ENCODE assay signal across 8 cellular contexts in the genomic region with DNA sequence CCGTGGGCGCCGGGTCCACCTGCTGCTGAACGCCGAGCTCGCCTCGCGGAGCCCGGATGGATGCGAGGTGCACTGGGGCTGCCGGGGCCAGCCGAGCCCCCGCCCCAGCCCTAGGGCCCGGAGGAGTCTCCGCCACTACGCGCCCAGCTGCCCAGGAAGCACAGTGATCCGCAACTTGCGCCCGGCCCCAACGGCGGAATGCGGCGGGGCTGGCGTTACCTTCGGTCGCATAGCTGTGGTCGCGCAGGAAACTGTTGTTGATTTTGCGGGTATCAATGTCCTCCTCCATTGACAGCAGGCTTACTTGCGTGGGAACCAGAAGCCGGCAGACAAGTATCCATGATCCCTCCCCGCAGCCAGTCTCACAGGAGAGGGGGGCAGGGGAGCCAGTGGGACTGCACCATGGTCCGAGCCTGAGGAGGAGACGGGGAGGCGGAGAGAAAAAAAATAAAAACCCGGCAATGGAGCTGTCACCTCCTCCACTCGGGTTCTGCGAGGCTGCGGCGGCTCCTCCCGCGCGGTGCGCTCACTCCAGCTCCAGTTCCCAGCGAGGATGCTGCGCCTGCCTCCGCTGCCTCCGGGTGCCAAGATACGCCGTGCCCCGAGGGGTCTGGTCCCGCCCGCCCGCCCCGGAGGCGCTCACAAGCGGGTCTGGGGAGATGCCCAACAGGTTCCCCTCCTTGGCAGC. TPM values are rescaled to one million over a fixed set of nuclear protein-coding genes. Genes with fewer than 3 reads are reported as not detected.
DNase-seq lines count a peak whose midpoint lies in the region; ATAC-seq, FAIRE-seq and TF ChIP-seq lines count a peak whose summit lies in the region.

No MANE protein-coding gene starts in this region.

- H3K9me3 ChIP-seq in endothelial cell of umbilical vein (replicated peaks; ENCODE audit: control insufficient read depth, insufficient read depth, low read length) (no peaks in the 10 kb centered on the region), mucosa of rectum (ENCODE audit: control insufficient read depth in 2 of 2, low read length in 2 of 2) (no peaks in the 10 kb centered on the region), thoracic aorta (no peaks in the 10 kb centered on the region), OCI-LY7 (ENCODE audit: low read length) (no peaks in the 10 kb centered on the region)

- H3K27me3 Mint-ChIP-seq in activated CD4-positive, alpha-beta memory T cell treated with anti-CD3 and anti-CD28 coated beads for 36 hours: peaks cover 25% of the 10 kb centered on the region

- intact Hi-C loops in activated CD4-positive, alpha-beta memory T cell treated with anti-CD3 and anti-CD28 coated beads for 36 hours (cut with micrococcal nuclease): loop anchor here (5.0 kb wide), 1 partner anchor 126 kb away; no protein-coding TSS in a partner anchor
- intact Hi-C loops in endothelial cell of umbilical vein (cut with micrococcal nuclease): no loop called here
- intact Hi-C loops in OCI-LY7 (cut with micrococcal nuclease; ENCODE audit: unreplicated experiment): no loop called here

- peak; percentile 48 for DNase-seq in COLO668 (lab: John Stamatoyannopoulos, UW; ENCODE audit: unreplicated experiment)
- peak; percentile 28 for DNase-seq in activated CD4-positive, alpha-beta memory T cell treated with anti-CD3 and anti-CD28 coated beads for 36 hours
- no peak for DNase-seq in endothelial cell of umbilical vein (ENCODE audit: low read depth, low spot score)
- no peak for DNase-seq in thoracic aorta (ENCODE audit: low spot score)
- no peak for DNase-seq in COLO829 (ENCODE audit: low spot score)
- DNase-seq in OCI-LY7 (ENCODE audit: low spot score): no peak

- POLR2A ChIA-PET in activated CD4-positive, alpha-beta memory T cell treated with anti-CD3 and anti-CD28 coated beads for 36 hours (lab: Charles Lee): no interaction called here
- POLR2A ChIA-PET in endothelial cell of umbilical vein (lab: Charles Lee): no interaction called here
- POLR2A ChIA-PET in OCI-LY7 (lab: Charles Lee): no interaction called here

- no peaks in the 10 kb centered on the region for H3K9me1 ChIP-seq in endothelial cell of umbilical vein (replicated peaks; ENCODE audit: control insufficient read depth, extremely low read depth, insufficient read depth, low read length)

- no peak overlapping the region for H3K4me2 ChIP-seq in endothelial cell of umbilical vein (ENCODE audit: insufficient read depth, low read length)
- no peak overlapping the region for H3K4me2 ChIP-seq in OCI-LY7 (ENCODE audit: low read length)

- H3K4me1 ChIP-seq in endothelial cell of umbilical vein (ENCODE audit: control insufficient read depth, extremely low read depth, insufficient read depth, low read length) (no peaks in the 10 kb centered on the region), mucosa of rectum (ENCODE audit: control insufficient read depth in 2 of 2, insufficient read depth in 2 of 2, low read length in 2 of 2) (peaks cover 0 to 3% of the 10 kb centered on the region in 2 donors), thoracic aorta (ENCODE audit: control insufficient read depth in 1 of 2, low read depth in 2 of 2) (peaks cover 0 to 23% of the 10 kb centered on the region in 2 donors), OCI-LY7 (ENCODE audit: insufficient read depth, low read length, poor library complexity, severe bottlenecking) (no peaks in the 10 kb centered on the region)

- CTCF ChIA-PET in activated CD4-positive, alpha-beta memory T cell treated with anti-CD3 and anti-CD28 coated beads for 36 hours (lab: Charles Lee): interaction anchor here (0.8 kb wide), 1 partner anchor 212 kb away, joined by 3 read pairs; no protein-coding TSS in a partner anchor
- CTCF ChIA-PET in endothelial cell of umbilical vein (lab: Charles Lee): interaction anchor here (0.8 kb wide), 1 partner anchor 63 kb away, joined by 3 read pairs; no protein-coding TSS in a partner anchor
- CTCF ChIA-PET in OCI-LY7 (lab: Charles Lee; ENCODE audit: unreplicated experiment): no interaction called here

- H2AFZ ChIP-seq in endothelial cell of umbilical vein (ENCODE audit: low read depth, low read length) (no peak overlapping the region), OCI-LY7 (ENCODE audit: low read length) (no peak overlapping the region)

- ATAC-seq in HG02678 (IDR thresholded peaks at IDR 0.05; ENCODE audit: unreplicated experiment) (peak; percentile 25), thoracic aorta (ENCODE audit: insufficient number of reproducible peaks, low FRiP score, low read depth) (no peak)

- no peak for FAIRE-seq in endothelial cell of umbilical vein (lab: Jason Lieb, UNC)

- H4K20me1 ChIP-seq in endothelial cell of umbilical vein (replicated peaks; ENCODE audit: control insufficient read depth, extremely low read depth, insufficient read depth, low read length) (no peaks in the 10 kb centered on the region), OCI-LY7 (ENCODE audit: insufficient read depth, low read length) (no peaks in the 10 kb centered on the region)

- no peaks in the 10 kb centered on the region for H3K36me3 Mint-ChIP-seq in activated CD4-positive, alpha-beta memory T cell treated with anti-CD3 and anti-CD28 coated beads for 36 hours

- dilution Hi-C loops in endothelial cell of umbilical vein (cut with MboI; ENCODE audit: extremely low pct_ligation_motif_present, low sequenced_read_pairs): no loop called here

- H3K9ac ChIP-seq in endothelial cell of umbilical vein (replicated peaks; ENCODE audit: extremely low read depth, insufficient read depth, low read length): no peak overlapping the region
- H3K9ac ChIP-seq in mucosa of rectum (ENCODE audit: low read depth in 1 of 2, low read length in 2 of 2): no peak overlapping the region

- H3K27ac Mint-ChIP-seq in activated CD4-positive, alpha-beta memory T cell treated with anti-CD3 and anti-CD28 coated beads for 36 hours: no peak overlapping the region

- peaks cover 28 to 40% of the 10 kb centered on the region in 2 experiments for H3K27me3 ChIP-seq in endothelial cell of umbilical vein (ENCODE audit: control insufficient read depth in 2 of 2, insufficient read depth in 2 of 2, low read length in 2 of 2)
- H3K27me3 ChIP-seq in mucosa of rectum (ENCODE audit: control insufficient read depth in 2 of 2, insufficient read depth in 2 of 2, low read length in 2 of 2): peaks cover 7 to 20% of the 10 kb centered on the region in 2 donors
- no peaks in the 10 kb centered on the region for H3K27me3 ChIP-seq in thoracic aorta (replicated peaks; ENCODE audit: insufficient read depth)

- no peaks in the 10 kb centered on the region for H3K9me2 ChIP-seq in OCI-LY7 (ENCODE audit: insufficient read depth, low read length)

- TF ChIP-seq POLR2A in endothelial cell of umbilical vein (IDR thresholded peaks at IDR 0.05; ENCODE audit: low read depth, low read length): no peak

- H3K9me3 Mint-ChIP-seq in activated CD4-positive, alpha-beta memory T cell treated with anti-CD3 and anti-CD28 coated beads for 36 hours: no peaks in the 10 kb centered on the region

- TF ChIP-seq CTCF in endothelial cell of umbilical vein (IDR thresholded peaks at IDR 0.05; ENCODE audit: extremely low read depth in 1 of 2, insufficient read depth in 1 of 2, low read depth in 1 of 2, low read length in 2 of 2): no peak
- no peak for TF ChIP-seq CTCF in thoracic aorta (IDR thresholded peaks at IDR 0.05)
- no peak for TF ChIP-seq CTCF in OCI-LY7 (conservative IDR thresholded peaks at IDR 0.05; ENCODE audit: low read length)

- peaks cover 15% of the 10 kb centered on the region for H3K4me1 Mint-ChIP-seq in activated CD4-positive, alpha-beta memory T cell treated with anti-CD3 and anti-CD28 coated beads for 36 hours (ENCODE audit: low read depth)

- peak overlapping the region; percentile 78 for H3K4me3 Mint-ChIP-seq in activated CD4-positive, alpha-beta memory T cell treated with anti-CD3 and anti-CD28 coated beads for 36 hours

- no peaks in the 10 kb centered on the region for H3K79me2 ChIP-seq in endothelial cell of umbilical vein (ENCODE audit: control insufficient read depth, insufficient read depth, low read length)
- no peaks in the 10 kb centered on the region for H3K79me2 ChIP-seq in OCI-LY7 (ENCODE audit: insufficient read depth, low read depth, low read length)

- BruUV-seq in endothelial cell of umbilical vein (replicated peaks; lab: Mats Ljungman, UMichigan) (no TSS peak), OCI-LY7 (replicated peaks; lab: Mats Ljungman, UMichigan) (no TSS peak)

- H3K4me3 ChIP-seq in endothelial cell of umbilical vein (replicated peaks in 1 of 3; ENCODE audit: insufficient read depth in 1 of 3, low read depth in 1 of 3, low read length in 3 of 3) (no peak overlapping the region), mucosa of rectum (ENCODE audit: low read length in 2 of 2) (peak overlapping the region; percentile 54 to 59), thoracic aorta (peak overlapping the region; percentile 87), OCI-LY7 (ENCODE audit: low read depth, low read length, poor library complexity, severe bottlenecking) (no peak overlapping the region)

- H3K27ac ChIP-seq in endothelial cell of umbilical vein (ENCODE audit: insufficient read depth, low read depth, low read length): no peak overlapping the region
- H3K27ac ChIP-seq in mucosa of rectum (ENCODE audit: low read depth in 2 of 2, low read length in 2 of 2): no peak overlapping the region
- H3K27ac ChIP-seq in thoracic aorta: peak overlapping the region; percentile 50 to 72
- no peak overlapping the region for H3K27ac ChIP-seq in OCI-LY7 (ENCODE audit: low read depth, low read length, poor library complexity, severe bottlenecking)

- H3K36me3 ChIP-seq in endothelial cell of umbilical vein (ENCODE audit: control insufficient read depth in 2 of 2, extremely low read depth in 1 of 2, insufficient read depth in 2 of 2, low read length in 2 of 2) (no peaks in the 10 kb centered on the region), mucosa of rectum (ENCODE audit: control insufficient read depth in 2 of 2, insufficient read depth in 2 of 2, low read length in 2 of 2) (no peaks in the 10 kb centered on the region), thoracic aorta (no peaks in the 10 kb centered on the region), OCI-LY7 (ENCODE audit: insufficient read depth, low read length) (no peaks in the 10 kb centered on the region)

RNA-seq across cellular contexts. Expression of a gene that starts 0.6 kb away (rescaled TPM):
- 1 to 10 TPM; 1.0 to 1.1 TPM for total RNA-seq in activated CD4-positive, alpha-beta memory T cell treated with anti-CD3 and anti-CD28 coated beads for 36 hours
- not detected in 2 replicates for total RNA-seq in endothelial cell of umbilical vein
- not detected in 2 replicates for polyA plus RNA-seq in endothelial cell of umbilical vein
- not detected in 2 replicates for polyA plus RNA-seq in endothelial cell of umbilical vein (2011; cell fraction: cytosol; rRNA removed)
- polyA plus RNA-seq in endothelial cell of umbilical vein (2011; cell fraction: nucleus; rRNA removed): not detected in 2 replicates
- not detected in 2 replicates for polyA plus RNA-seq in endothelial cell of umbilical vein (2012)
- not detected in 2 replicates for polyA minus RNA-seq in endothelial cell of umbilical vein
- not detected for polyA minus RNA-seq in endothelial cell of umbilical vein (2011; cell fraction: cytosol; rRNA and poly(A)+ RNA removed)
- polyA minus RNA-seq in endothelial cell of umbilical vein (2011; cell fraction: nucleus; rRNA and poly(A)+ RNA removed): not detected in 2 replicates
- total RNA-seq in thoracic aorta: 10 to 100 TPM in 1 of 2 donors, 1 to 10 TPM in 1; 9.5 to 29.8 TPM
- total RNA-seq in OCI-LY7 (2014; rRNA removed; shearing (Covaris generic)): not detected in 2 replicates
- not detected in 2 replicates for total RNA-seq in OCI-LY7 (2022)

Comparison
In these comparisons a context has a peak if more than half of its experiments do, and no peak if none do; other contexts are left out.
1. DNase-seq: peak in COLO668 (single experiment) and activated CD4-positive, alpha-beta memory T cell treated with anti-CD3 and anti-CD28 coated beads for 36 hours (single experiment); none in endothelial cell of umbilical vein (single experiment), thoracic aorta (single experiment), COLO829 (single experiment) and OCI-LY7 (single experiment).
2. H3K27ac ChIP-seq: peak in thoracic aorta (2 of 2); none in endothelial cell of umbilical vein (single experiment), mucosa of rectum (0 of 2) and OCI-LY7 (single experiment).
3. H3K4me3 ChIP-seq: peak in mucosa of rectum (2 of 2) and thoracic aorta (single experiment); none in endothelial cell of umbilical vein (0 of 3) and OCI-LY7 (single experiment).